10 cellular contexts compared by ENCODE assay signal in genomic region chr14:93903342-93904184, GRCh38. TPM values are rescaled to one million over a fixed set of nuclear protein-coding genes. Genes with fewer than 3 reads are reported as not detected.
DNase-seq lines count a peak whose midpoint lies in the region; ATAC-seq, FAIRE-seq and TF ChIP-seq lines count a peak whose summit lies in the region.
"Had no signal": no experiment of that assay in that cellular context is flagged by ENCODE, and none has a peak within 500 bp of the region (broad histone marks: within the 10 kb centered on the region; RNA-seq: fewer than 3 reads in every experiment).

No MANE protein-coding gene starts in this region.

- POLR2A ChIA-PET in GM12878 (lab: Charles Lee) (no interaction called here), HepG2 (lab: Yijun Ruan, JAX) (interaction anchor here (0.7 to 1.0 kb wide), 4 partner anchors 11 to 148 kb away, joined by 3 to 4 read pairs (median 3); partner anchors contain the start of gene FAM181A), PC-9 (lab: Charles Lee; ENCODE audit: unreplicated experiment) (no interaction called here)
- POLR2A ChIA-PET in CD8-positive, alpha-beta memory T cell (lab: Charles Lee) = no interaction called here

- H3K9me3 Mint-ChIP-seq in CD8-positive, alpha-beta memory T cell = no peaks in the 10 kb centered on the region

- TF ChIP-seq EP300 in GM12878 (IDR thresholded peaks at IDR 0.05; ENCODE audit: borderline replicate concordance in 1 of 2, control insufficient read depth in 1 of 2, low read depth in 2 of 2, low read length in 2 of 2) (no peak), HepG2 (IDR thresholded peaks at IDR 0.05; ENCODE audit: low read depth in 2 of 2, low read length in 2 of 2) (no peak), HepG2 (CRISPR knock-in tag; IDR thresholded peaks at IDR 0.05; ENCODE audit: borderline replicate concordance) (no peak)

- DNase-seq in D721Med (ENCODE audit: insufficient read length, low spot score) (no peak), HL-60 (ENCODE audit: low read depth in 1 of 2, low spot score in 1 of 2) (no peak), GM12878 (ENCODE audit: low read depth, low spot score) (no peak), HepG2 (ENCODE audit: low spot score) (peak; percentile 54), PC-9 (no peak)
- DNase-seq in CD8-positive, alpha-beta memory T cell = no peak
- DNase-seq: activated CD4-positive, alpha-beta T cell treated with anti-CD3 and anti-CD28 coated beads, Interleukin-2, amount 50 U/mL, for 4 hours had no signal

- H3K9ac ChIP-seq in GM12878 (ENCODE audit: control insufficient read depth, insufficient read depth, low read length) (no peak overlapping the region), HepG2 (ENCODE audit: insufficient read depth, low read depth, low read length) (peak overlapping the region; percentile 25)

- BruUV-seq in GM12878 (replicated peaks; lab: Mats Ljungman, UMichigan) = no TSS peak
- BruUV-seq in HepG2 (replicated peaks; lab: Mats Ljungman, UMichigan) = no TSS peak
- no TSS peak for BruUV-seq in PC-9 (replicated peaks; lab: Mats Ljungman, UMichigan)

- no peak overlapping the region for H3K4me2 ChIP-seq in GM12878 (ENCODE audit: control insufficient read depth, insufficient read depth)
- H3K4me2 ChIP-seq in HepG2 (ENCODE audit: low read depth, low read length) = peak overlapping the region; percentile 92
- H3K4me2 ChIP-seq in PC-9 = no peak overlapping the region

- H3K27me3 ChIP-seq in HL-60 (ENCODE audit: insufficient read depth, poor library complexity, severe bottlenecking) = no peaks in the 10 kb centered on the region
- H3K27me3 ChIP-seq in GM12878 (replicated peaks in 1 of 2; ENCODE audit: control insufficient read depth in 2 of 2, insufficient read depth in 2 of 2, low read length in 1 of 2) = peaks cover 0 to 1% of the 10 kb centered on the region in 2 experiments; a peak in 2 of 4 replicates
- H3K27me3 ChIP-seq in HepG2 (ENCODE audit: control insufficient read depth in 1 of 2, insufficient read depth in 2 of 2, low read length in 2 of 2) = no peaks in the 10 kb centered on the region
- peaks cover 54% of the 10 kb centered on the region for H3K27me3 ChIP-seq in PC-9 (ENCODE audit: insufficient read depth, low read depth)
- no peaks in the 10 kb centered on the region for H3K27me3 ChIP-seq in CD8-positive, alpha-beta memory T cell (ENCODE audit: insufficient read depth, low read length, poor library complexity, severe bottlenecking)

- SMC1A ChIA-PET in GM12878 (lab: Charles Lee; ENCODE audit: uncharacterized antibody, unreplicated experiment) = no interaction called here

- H3K4me3 ChIP-seq in HL-60 (replicated peaks; ENCODE audit: insufficient read depth, low read length) (no peak overlapping the region), GM12878 (no peak overlapping the region), HepG2 (replicated peaks in 1 of 3; ENCODE audit: insufficient read depth in 1 of 3, low read depth in 2 of 3, low read length in 3 of 3) (peak overlapping the region in 1 of 3 experiments; percentile 55; a peak in 2 of 6 replicates), PC-9 (no peak overlapping the region)
- no peak overlapping the region for H3K4me3 ChIP-seq in CD8-positive, alpha-beta memory T cell (ENCODE audit: low read length)

- no peaks in the 10 kb centered on the region for H3K9me3 ChIP-seq in GM12878 (replicated peaks; ENCODE audit: control insufficient read depth, insufficient read depth, low read length)
- H3K9me3 ChIP-seq in HepG2 (ENCODE audit: low read length) = no peaks in the 10 kb centered on the region
- no peaks in the 10 kb centered on the region for H3K9me3 ChIP-seq in PC-9 (ENCODE audit: insufficient read depth, low read depth)
- no peaks in the 10 kb centered on the region for H3K9me3 ChIP-seq in CD8-positive, alpha-beta memory T cell (ENCODE audit: low read length)

- H3K9me2 ChIP-seq in PC-9 (ENCODE audit: insufficient read depth) = no peaks in the 10 kb centered on the region

- H3K4me1 Mint-ChIP-seq in CD8-positive, alpha-beta memory T cell = no peaks in the 10 kb centered on the region

- FAIRE-seq in D721Med (lab: Jason Lieb, UNC) (no peak), GM12878 (lab: Jason Lieb, UNC) (no peak), HepG2 (lab: Jason Lieb, UNC) (no peak)

- no peak overlapping the region for H3K4me3 Mint-ChIP-seq in CD8-positive, alpha-beta memory T cell

- RAD21 ChIA-PET in GM12878 (lab: Charles Lee; ENCODE audit: unreplicated experiment) = no interaction called here

- H3K27me3 Mint-ChIP-seq in CD8-positive, alpha-beta memory T cell = peaks cover 12 to 34% of the 10 kb centered on the region in 2 donors

- H2AFZ ChIP-seq in GM12878 (ENCODE audit: control insufficient read depth, low read depth, low read length) (no peak overlapping the region), HepG2 (ENCODE audit: low read length) (no peak overlapping the region), PC-9 (no peak overlapping the region)

- H3K36me3 ChIP-seq in GM12878 (ENCODE audit: control insufficient read depth in 2 of 2, insufficient read depth in 2 of 2, low read length in 1 of 2) = no peaks in the 10 kb centered on the region
- H3K36me3 ChIP-seq in HepG2 (replicated peaks in 1 of 2; ENCODE audit: control insufficient read depth in 1 of 2, insufficient read depth in 2 of 2, low read length in 2 of 2) = no peaks in the 10 kb centered on the region
- H3K36me3 ChIP-seq in PC-9 (ENCODE audit: low read depth) = no peaks in the 10 kb centered on the region
- no peaks in the 10 kb centered on the region for H3K36me3 ChIP-seq in CD8-positive, alpha-beta memory T cell (ENCODE audit: insufficient read depth, low read length)

- intact Hi-C loops in GM12878 (cut with micrococcal nuclease; ENCODE audit: unreplicated experiment) = no loop called here
- intact Hi-C loops in HepG2 (cut with micrococcal nuclease; ENCODE audit: unreplicated experiment) = loop anchor here (1.0 kb wide), 1 partner anchor 248 kb away; no protein-coding TSS in a partner anchor
- intact Hi-C loops in PC-9 (cut with micrococcal nuclease; ENCODE audit: unreplicated experiment) = no loop called here

- H3K27ac ChIP-seq in HL-60 (replicated peaks) (no peak overlapping the region), GM12878 (ENCODE audit: control insufficient read depth, insufficient read depth) (no peak overlapping the region), HepG2 (ENCODE audit: extremely low read length, insufficient read depth, low read length) (peak overlapping the region; percentile 70), PC-9 (no peak overlapping the region)
- no peak overlapping the region for H3K27ac ChIP-seq in CD8-positive, alpha-beta memory T cell (ENCODE audit: low read depth, low read length)

- H3K79me2 ChIP-seq in GM12878 (ENCODE audit: control insufficient read depth, insufficient read depth, low read length) = no peaks in the 10 kb centered on the region
- H3K79me2 ChIP-seq in HepG2 (ENCODE audit: insufficient read depth, low read length) = no peaks in the 10 kb centered on the region
- no peaks in the 10 kb centered on the region for H3K79me2 ChIP-seq in PC-9 (ENCODE audit: low read depth)

- H3K27ac Mint-ChIP-seq in CD8-positive, alpha-beta memory T cell = no peak overlapping the region

- CTCF ChIA-PET in GM12878 (lab: Yijun Ruan, JAX) = interaction anchor here (3.6 kb wide), 1 partner anchor 249 kb away, joined by 17 read pairs; no protein-coding TSS in a partner anchor
- CTCF ChIA-PET in HepG2 (lab: Yijun Ruan, JAX; ENCODE audit: low intra/inter-chr PET ratio, low total read pairs) = interaction anchor here (1.1 to 2.3 kb wide), 3 partner anchors 167 to 248 kb away, joined by 3 to 8 read pairs (median 7); no protein-coding TSS in a partner anchor
- CTCF ChIA-PET in PC-9 (lab: Charles Lee) = no interaction called here
- CTCF ChIA-PET in CD8-positive, alpha-beta memory T cell (lab: Charles Lee) = no interaction called here

- ATAC-seq in GM12878 (peak; percentile 44; the same call in 1 of the 3 replicates), HepG2 (peak; percentile 77), HG03460 (IDR thresholded peaks at IDR 0.05; ENCODE audit: unreplicated experiment) (no peak), HG02588 (IDR thresholded peaks at IDR 0.05; ENCODE audit: unreplicated experiment) (no peak)

- TF ChIP-seq POLR2A in GM12878 (IDR thresholded peaks at IDR 0.05; ENCODE audit: low read depth, low read length) (no peak), HepG2 (IDR thresholded peaks at IDR 0.05; ENCODE audit: insufficient read depth in 1 of 2, low read depth in 2 of 2, low read length in 2 of 2) (no peak)

- TF ChIP-seq CTCF in D721Med (IDR thresholded peaks at IDR 0.05; ENCODE audit: insufficient read depth, missing control alignments) (peak; percentile 32), HL-60 (IDR thresholded peaks at IDR 0.05; ENCODE audit: insufficient read depth, low read length) (peak; percentile 27), GM12878 (IDR thresholded peaks at IDR 0.05 in 2 of 3, conservative IDR thresholded peaks at IDR 0.05 in 1 of 3; ENCODE audit: control insufficient read depth in 2 of 3, extremely low read depth in 1 of 3, insufficient read depth in 1 of 3, low read depth in 3 of 3, low read length in 3 of 3) (peak; percentile 15 to 36 (median 30); a peak in 4 of 6 replicates), HepG2 (CRISPR knock-in tag; IDR thresholded peaks at IDR 0.05) (peak; percentile 83), PC-9 (conservative IDR thresholded peaks at IDR 0.05) (no peak; the same call in 1 of the 2 replicates)

- TF ChIP-seq RAD21 in GM12878 (IDR thresholded peaks at IDR 0.05; ENCODE audit: insufficient read depth, low read depth, low read length) (peak; percentile 27; the same call in 1 of the 2 replicates), HepG2 (CRISPR knock-in tag; IDR thresholded peaks at IDR 0.05) (0 out of 2 replicates have a peak, but pooled peaks have one; percentile 29)

- no peaks in the 10 kb centered on the region for H3K36me3 Mint-ChIP-seq in CD8-positive, alpha-beta memory T cell

- H3F3A ChIP-seq in PC-9 (ENCODE audit: insufficient read depth, low read depth) = no peaks in the 10 kb centered on the region

- WGBS in GM12878 (ENCODE audit: insufficient coverage, insufficient replicate concordance, low lambda C conversion rate, missing lambda C conversion rate) = 15% methylated on average over 14 of the region's 15 CpGs
- 37% methylated on average over 11 of the region's 15 CpGs for WGBS in HepG2 (ENCODE audit: low lambda C conversion rate)

- H4K20me1 ChIP-seq in GM12878 (ENCODE audit: control insufficient read depth, insufficient read depth) = no peaks in the 10 kb centered on the region
- no peaks in the 10 kb centered on the region for H4K20me1 ChIP-seq in HepG2 (ENCODE audit: insufficient read depth, low read length)
- no peaks in the 10 kb centered on the region for H4K20me1 ChIP-seq in PC-9 (ENCODE audit: insufficient read depth)

- in situ Hi-C loops in GM12878 (cut with MboI) = no loop called here
- in situ Hi-C loops in HepG2 (cut with HindIII; ENCODE audit: extremely low pct_ligation_motif_present, low pct_unique_long_range_greater_than_20kb) = no loop called here

- H3K4me1 ChIP-seq in GM12878 (ENCODE audit: control insufficient read depth, insufficient read depth, low read length) (no peaks in the 10 kb centered on the region), HepG2 (ENCODE audit: insufficient read depth, low read length) (peaks cover 98% of the 10 kb centered on the region), PC-9 (replicated peaks; ENCODE audit: insufficient read depth) (no peaks in the 10 kb centered on the region)
- H3K4me1 ChIP-seq in CD8-positive, alpha-beta memory T cell (ENCODE audit: insufficient read depth, low read length) = no peaks in the 10 kb centered on the region

RNA-seq across cellular contexts. Expression of gene FAM181A, which starts 23.6 kb away (rescaled TPM):
- not detected in 2 replicates for total RNA-seq in GM12878 (2013; cell fraction: nucleolus; rRNA removed)
- total RNA-seq in GM12878 (2014; rRNA removed) (not detected in 2 replicates), GM12878 (2014; rRNA removed; fragmentation: Illumina TruSeq; extraction: Trizol) (not detected in 2 replicates), GM12878 (2021) (not detected in 2 replicates), HepG2 (2016; rRNA removed; fragmentation: Illumina TruSeq; extraction: Trizol) (1.1 and 1.5 TPM in 2 replicates), PC-9 (2021) (not detected in 2 replicates)
- not detected for polyA plus RNA-seq in GM12878 (2011; ENCODE audit: low read depth)
- polyA plus RNA-seq in GM12878 (2011; rRNA removed) (not detected in 2 replicates), GM12878 (2014; fragmentation: Illumina TruSeq; extraction: Trizol) (not detected in 2 replicates), GM12878 (2014; fragmentation: Nextera tagmentation; extraction: Ambion mirVana) (not detected), GM12878 (2014; rRNA removed) (not detected in 2 replicates), GM12878 (2016; fragmentation: Nextera tagmentation; extraction: Ambion mirVana) (not detected), HepG2 (2011; rRNA removed) (0.80 and 1.1 TPM in 2 replicates)
- not detected in 2 replicates for polyA plus RNA-seq in GM12878 (2011; cell fraction: cytosol; rRNA removed)
- not detected in 2 replicates for polyA plus RNA-seq in GM12878 (2011; cell fraction: nucleus; rRNA removed)
- not detected in 2 replicates for polyA plus RNA-seq in GM12878 (2012)
- polyA minus RNA-seq in GM12878 (2011; rRNA and poly(A)+ RNA removed) = not detected in 2 replicates
- polyA minus RNA-seq in GM12878 (2011; cell fraction: cytosol; rRNA and poly(A)+ RNA removed) = not detected in 2 replicates
- polyA minus RNA-seq in GM12878 (2011; cell fraction: nucleus; rRNA and poly(A)+ RNA removed) = not detected in 2 replicates
- total RNA-seq in HepG2 (2016; cell fraction: cytosol; rRNA removed; fragmentation: Illumina TruSeq; extraction: Trizol; ENCODE audit: low read depth) = 0.18 and 0.51 TPM in 2 replicates
- total RNA-seq in HepG2 (2016; cell fraction: insoluble cytoplasmic fraction; rRNA removed; fragmentation: Illumina TruSeq; extraction: Trizol) = 0.95 and 1.2 TPM in 2 replicates
- total RNA-seq in HepG2 (2016; cell fraction: membrane; rRNA removed; fragmentation: Illumina TruSeq; extraction: Trizol) = 1.1 and 1.4 TPM in 2 replicates
- total RNA-seq in HepG2 (2016; cell fraction: nucleus; rRNA removed; fragmentation: Illumina TruSeq; extraction: Trizol) = 0.38 and 1.1 TPM in 2 replicates
- 0.47 and 0.89 TPM in 2 replicates for polyA plus RNA-seq in HepG2 (2011; cell fraction: cytosol; rRNA removed)
- polyA plus RNA-seq in HepG2 (2011; cell fraction: nucleus; rRNA removed) = 0.45 and 0.61 TPM in 2 replicates
- polyA plus RNA-seq in HepG2 (2012) = 0.69 and 0.97 TPM in 2 replicates
- 0.54 and 0.60 TPM in 2 replicates for polyA plus RNA-seq in HepG2 (2016; cell fraction: cytosol; fragmentation: Illumina TruSeq; extraction: Trizol; ENCODE audit: low read depth)
- 1.4 and 1.8 TPM in 2 replicates for polyA plus RNA-seq in HepG2 (2016; cell fraction: insoluble cytoplasmic fraction; fragmentation: Illumina TruSeq; extraction: Trizol; ENCODE audit: low read depth)
- 0.57 and 0.84 TPM in 2 replicates for polyA plus RNA-seq in HepG2 (2016; cell fraction: membrane; fragmentation: Illumina TruSeq; extraction: Trizol; ENCODE audit: low read depth)
- polyA plus RNA-seq in HepG2 (2016; cell fraction: nucleus; fragmentation: Illumina TruSeq; extraction: Trizol; ENCODE audit: insufficient read depth, low read depth) = 1.6 and 2.1 TPM in 2 replicates
- polyA minus RNA-seq in HepG2 (2011; rRNA and poly(A)+ RNA removed; ENCODE audit: low replicate concordance) = 1.6 TPM in 1 of 2 replicates, not detected in the other
- polyA minus RNA-seq in HepG2 (2011; cell fraction: cytosol; rRNA and poly(A)+ RNA removed) = not detected in 2 replicates
- polyA minus RNA-seq in HepG2 (2011; cell fraction: nucleus; rRNA and poly(A)+ RNA removed) = not detected in 2 replicates
- total RNA-seq in CD8-positive, alpha-beta memory T cell = not detected
- not detected for polyA plus RNA-seq in CD8-positive, alpha-beta memory T cell
- total RNA-seq: mononuclear cell had no signal

Comparison
In these comparisons a context has a peak if more than half of its experiments do, and no peak if none do; other contexts are left out.
1. ATAC-seq: peak in GM12878 (single experiment) and HepG2 (single experiment); none in HG03460 (single experiment) and HG02588 (single experiment).
2. CTCF ChIA-PET loops: an anchor here in GM12878 (3.6 kb wide) and HepG2 (1.1 to 2.3 kb wide); none called in PC-9 and CD8-positive, alpha-beta memory T cell.